ENCODE assay signal across 8 cellular contexts in the genomic region with DNA sequence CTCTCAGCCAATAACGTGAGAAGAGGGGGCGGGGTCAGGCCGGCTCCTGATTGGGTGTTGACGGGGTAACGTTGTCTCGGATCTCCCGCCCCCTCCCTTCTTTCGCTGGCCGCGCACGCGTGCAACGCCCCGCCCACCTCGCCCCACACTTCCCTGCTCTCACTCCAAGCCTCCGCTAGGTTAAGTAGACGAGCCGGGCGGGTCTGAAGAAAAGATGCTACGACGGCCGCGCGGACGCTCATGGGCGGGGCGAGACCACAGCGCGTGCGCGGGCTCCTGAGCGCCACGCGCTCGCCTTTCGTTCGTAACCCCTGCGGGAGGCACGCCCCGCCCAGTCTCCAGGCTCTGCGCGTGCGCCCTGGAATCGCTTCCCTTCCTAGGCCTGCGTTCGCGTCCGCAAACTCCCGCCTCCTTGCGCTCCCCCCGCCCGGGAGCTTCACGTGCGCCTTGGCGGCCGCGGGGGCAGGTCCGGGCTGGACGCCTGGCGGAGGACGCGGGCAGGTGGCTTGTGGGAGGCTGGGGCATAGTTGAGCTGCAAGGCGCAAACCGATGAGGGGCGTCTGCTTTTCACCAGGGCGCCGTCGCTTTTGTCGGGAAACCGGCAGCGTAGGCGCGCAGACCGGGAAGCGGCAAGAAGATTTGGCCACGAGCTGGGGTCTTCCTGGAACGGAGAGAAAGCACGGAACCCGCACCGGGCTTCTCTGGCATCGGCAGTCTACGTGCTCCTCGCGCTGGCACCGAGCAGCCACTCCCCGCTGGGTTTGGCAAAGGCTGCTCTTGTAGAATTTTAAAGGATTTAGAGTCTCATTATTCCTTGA. TPM values are rescaled to one million over a fixed set of nuclear protein-coding genes. Genes with fewer than 3 reads are reported as not detected.
DNase-seq lines count a peak whose midpoint lies in the region; ATAC-seq, FAIRE-seq and TF ChIP-seq lines count a peak whose summit lies in the region.

No MANE protein-coding gene starts in this region.

- H3K27ac Mint-ChIP-seq in natural killer cell, result peak overlapping the region; percentile 85 to 90

- peaks cover 5% of the 10 kb centered on the region; the same call in 1 of the 2 replicates for H3K4me1 ChIP-seq in ES-I3 (ENCODE audit: insufficient read depth, low read length)

- H3K36me3 ChIP-seq in ES-I3 (ENCODE audit: insufficient read depth, low read length), result no peaks in the 10 kb centered on the region

- peak overlapping the region; percentile 93 for H3K4me3 Mint-ChIP-seq in natural killer cell

- peaks cover 0 to 2% of the 10 kb centered on the region in 2 donors for H3K27me3 Mint-ChIP-seq in natural killer cell (ENCODE audit: low read depth in 2 of 2)

- TF ChIP-seq CTCF in RWPE1 (conservative IDR thresholded peaks at IDR 0.05; ENCODE audit: low read depth) (no peak), natural killer cell (IDR thresholded peaks at IDR 0.05) (no peak)

- H3K9ac ChIP-seq in ES-I3 (ENCODE audit: low read depth, low read length), result peak overlapping the region; percentile 92

- no peaks in the 10 kb centered on the region for H3K36me3 Mint-ChIP-seq in natural killer cell

- DNase-seq in H54 (ENCODE audit: insufficient read length, low spot score) (peak; percentile 65), LoVo (ENCODE audit: low spot score) (peak; percentile 97), RWPE1 (ENCODE audit: low spot score) (peak; percentile 98), fibroblast of peridontal ligament (ENCODE audit: extremely low read depth) (peak; percentile 99), natural killer cell (peak; percentile 97)
- DNase-seq in activated T-helper 9 cell treated with anti-CD3 and anti-CD28 coated beads, Interleukin-2, amount 50 U/mL, for 16 hours (ENCODE audit: low read depth), result peak; percentile 100
- peak; percentile 97 to 100 (median 99) for DNase-seq in stimulated activated naive CD4-positive, alpha-beta T cell (lab: John Stamatoyannopoulos, UW)

- no peaks in the 10 kb centered on the region for H3K9me3 ChIP-seq in ES-I3 (ENCODE audit: control insufficient read depth, insufficient read depth, low read length)

- intact Hi-C loops in natural killer cell (cut with micrococcal nuclease), result loop anchor here (1.0 to 5.0 kb wide), 5 partner anchors 226 to 805 kb away; a partner anchor contains a TSS

- peak; percentile 84 to 94 (median 85) for ATAC-seq in natural killer cell

- CTCF ChIA-PET in RWPE1 (lab: Yijun Ruan, JAX), result interaction anchor here (0.5 to 0.7 kb wide), 2 partner anchors 44 to 393 kb away, joined by 3 read pairs; no protein-coding TSS in a partner anchor

- FAIRE-seq in H54 (lab: Jason Lieb, UNC), result peak; percentile 81

- TF ChIP-seq POLR2A in H54 (IDR thresholded peaks at IDR 0.05; ENCODE audit: low read depth, low read length), result peak; percentile 81

- POLR2A ChIA-PET in RWPE1 (lab: Yijun Ruan, JAX; ENCODE audit: low non-redundant PET), result interaction anchor here (0.8 kb wide), 1 partner anchor 100 kb away, joined by 4 read pairs; no protein-coding TSS in a partner anchor

- H3K27ac ChIP-seq in RWPE1, result peak overlapping the region; percentile 96

- peaks cover 34 to 35% of the 10 kb centered on the region in 2 donors for H3K4me1 Mint-ChIP-seq in natural killer cell

- H3K9me3 Mint-ChIP-seq in natural killer cell, result no peaks in the 10 kb centered on the region

RNA-seq across cellular contexts. Expression of a gene that starts 0.5 kb away (rescaled TPM):
- 10 to 100 TPM; 42.0 to 58.6 (median 53.2) TPM for total RNA-seq in natural killer cell

Comparison
In these comparisons a context has a peak if more than half of its experiments do, and no peak if none do; other contexts are left out.
1. Peak in every context shown above with its lines: DNase-seq, ATAC-seq and H3K27ac ChIP-seq.